Comparison of ENCODE assay signal across 13 cellular contexts in the genomic region with DNA sequence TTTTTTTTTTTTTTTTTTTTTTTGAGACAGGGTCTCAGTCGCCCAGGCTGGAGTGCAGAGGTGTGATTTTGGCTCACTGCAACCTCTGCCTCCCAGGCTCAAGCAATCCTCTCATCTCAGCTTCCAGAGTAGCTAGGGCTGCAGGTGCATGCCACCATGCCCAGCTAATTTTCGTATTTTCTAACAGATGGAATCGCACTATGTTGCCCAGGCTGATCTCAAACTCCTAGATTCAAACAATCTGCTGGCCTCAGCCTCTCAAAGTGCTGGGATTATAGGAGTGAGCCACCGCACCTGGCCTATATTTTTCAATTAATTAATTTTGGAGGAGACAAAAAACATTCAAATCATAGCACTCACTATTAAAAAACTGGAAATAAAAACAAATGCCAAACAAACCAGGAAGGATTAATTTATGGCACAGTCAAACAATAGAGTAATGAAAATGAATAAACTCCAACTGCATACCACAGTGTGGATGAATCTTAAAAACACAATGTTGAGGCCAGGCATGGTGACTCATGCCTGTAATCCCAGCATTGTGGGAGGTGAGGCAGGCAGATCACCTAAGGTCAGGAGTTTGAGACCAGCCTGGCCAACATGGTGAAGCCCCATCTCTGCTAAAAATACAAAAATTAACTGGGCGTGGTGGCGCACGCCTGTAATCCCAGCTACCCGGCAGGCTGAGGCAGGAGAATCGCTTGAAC. TPM values are rescaled to one million over a fixed set of nuclear protein-coding genes. Genes with fewer than 3 reads are reported as not detected.
"Had no signal": no experiment of that assay in that cellular context is flagged by ENCODE, and none has a peak within 500 bp of the region (broad histone marks: within the 10 kb centered on the region; RNA-seq: fewer than 3 reads in every experiment).

No MANE protein-coding gene starts in this region.

RNA-seq across cellular contexts. Expression of a gene that starts 7.5 kb away (rescaled TPM):
- total RNA-seq: left cardiac atrium had no signal

RNA-seq across cellular contexts. Expression of a gene that starts 32.5 kb away (rescaled TPM):
- total RNA-seq: activated CD4-positive, alpha-beta T cell treated with anti-CD3 and anti-CD28 coated beads for 36 hours; activated CD8-positive, alpha-beta memory T cell treated with anti-CD3 and anti-CD28 coated beads, Interleukin-2, amount 10 ng/mL, durations not matched to agents 7 days and 5 days; activated CD8-positive, alpha-beta T cell treated with anti-CD3 and anti-CD28 coated beads, Interleukin-2, amount 10 ng/mL, durations not matched to agents 7 days and 5 days; activated T-helper 2 cell treated with anti-CD3 and anti-CD28 coated beads, Interferon-gamma antibody, Interleukin-2, Interleukin-4, amounts not matched to agents 10 μg/mL and 5 μg/mL and 100 μg/mL, durations not matched to agents 14 hours and 24 hours and 36 hours; body of pancreas; glomerular endothelial cell; left cardiac atrium; left ventricle myocardium superior; lung microvascular endothelial cell; osteoblast; right lobe of liver had no signal
- polyA plus RNA-seq: cardiac muscle cell, heart right ventricle had no signal
